Comparison of ENCODE assay signal across 1 cellular context in the genomic region with DNA sequence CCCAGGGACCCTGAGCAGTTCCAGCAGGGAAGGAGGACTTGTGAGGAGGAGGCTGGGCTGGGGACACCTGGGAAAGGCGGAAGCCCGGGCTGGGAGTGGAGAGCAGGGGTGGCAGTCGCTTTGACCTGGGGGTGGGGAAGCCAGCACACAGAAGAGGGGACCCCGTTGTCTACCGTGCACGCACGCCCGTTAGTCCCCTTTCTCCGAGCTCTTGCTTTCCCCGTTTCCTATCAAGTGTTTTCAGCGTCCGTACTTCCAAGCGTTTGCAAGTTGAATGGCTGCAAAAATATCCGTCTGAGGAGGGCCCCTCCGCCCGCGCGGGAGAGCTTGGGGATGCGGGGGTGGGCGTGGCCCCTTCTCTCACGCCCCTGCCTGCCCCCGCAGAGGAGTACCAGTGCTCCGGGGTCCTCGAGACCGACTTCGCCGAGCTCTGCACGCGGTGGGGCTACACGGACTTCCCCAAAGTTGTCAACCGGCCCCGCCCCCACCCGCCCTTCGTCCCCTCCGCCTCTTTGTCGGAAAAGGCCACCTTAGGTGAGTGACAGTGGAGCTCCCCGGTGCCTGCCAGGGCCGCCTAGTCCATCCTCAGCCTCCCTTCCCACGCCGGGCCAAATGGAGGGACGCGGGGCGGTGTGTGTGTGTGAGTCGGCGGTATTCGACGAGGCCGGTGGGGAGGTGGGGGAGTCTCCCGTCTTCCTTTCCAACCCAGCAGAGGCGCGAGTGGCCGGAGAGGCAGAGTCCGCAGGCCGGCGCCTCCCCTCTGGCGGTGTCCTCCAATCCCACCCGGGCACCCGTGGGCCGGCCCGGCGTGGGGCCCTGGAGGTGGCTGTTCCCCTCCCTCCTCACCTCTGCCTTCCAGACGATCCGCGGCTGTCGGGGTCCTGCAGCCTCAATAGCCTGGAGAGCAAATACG.
TF ChIP-seq lines count a peak whose summit lies in the region.

No MANE protein-coding gene starts in this region.

TF ChIP-seq in WTC11, 78 proteins besides CTCF, POLR2A, EP300 and RAD21 (continued from another document):
- peak; percentile 35; the same call in 1 of the 2 replicates for TF ChIP-seq PRDM15 (CRISPR knock-in tag; IDR thresholded peaks at IDR 0.05)
- no peak for TF ChIP-seq ARID4B (CRISPR knock-in tag; IDR thresholded peaks at IDR 0.05; ENCODE audit: borderline replicate concordance)
- TF ChIP-seq, protein P1, sequence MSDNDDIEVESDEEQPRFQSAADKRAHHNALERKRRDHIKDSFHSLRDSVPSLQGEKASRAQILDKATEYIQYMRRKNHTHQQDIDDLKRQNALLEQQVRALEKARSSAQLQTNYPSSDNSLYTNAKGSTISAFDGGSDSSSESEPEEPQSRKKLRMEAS (CRISPR knock-in tag; IDR thresholded peaks at IDR 0.05), result peak; percentile 57
- no peak for TF ChIP-seq NFE2L1 (CRISPR knock-in tag; IDR thresholded peaks at IDR 0.05)
